ENCODE assay signal across 9 cellular contexts in the genomic region with DNA sequence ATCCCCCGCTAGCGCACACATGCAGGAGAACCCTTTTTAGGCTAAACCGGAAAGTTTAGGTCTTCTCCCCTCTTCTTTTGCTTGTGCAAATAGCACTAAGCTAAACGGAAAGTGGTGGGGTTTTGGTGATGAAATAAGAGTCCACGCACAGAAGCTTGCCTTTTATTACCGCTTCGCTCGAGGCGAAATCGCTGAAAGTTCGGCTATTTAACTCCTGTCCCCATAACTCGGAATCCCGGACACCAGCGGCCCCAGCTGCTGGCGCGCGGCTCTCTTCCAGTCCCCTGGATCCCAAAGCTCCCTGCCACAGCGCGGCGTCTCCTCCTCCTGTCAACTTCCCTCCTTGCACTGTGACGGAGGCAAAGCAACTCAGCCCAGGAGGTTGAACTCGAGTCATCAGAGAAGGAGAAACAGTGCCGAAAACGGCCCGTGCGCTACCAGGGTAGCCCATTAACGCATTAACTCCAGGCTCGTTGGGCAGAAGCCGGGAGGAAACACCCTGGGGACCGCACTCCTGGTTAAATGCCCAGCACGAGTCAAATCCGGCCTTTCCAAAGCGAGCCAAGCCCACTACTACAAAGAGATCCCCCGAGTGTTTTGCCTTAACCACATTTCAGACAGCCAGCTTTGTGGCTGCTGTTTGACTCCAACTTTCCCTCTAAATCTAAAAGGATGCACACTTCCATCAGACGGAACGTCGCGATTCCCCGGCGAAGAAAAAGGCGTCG. TPM values are rescaled to one million over a fixed set of nuclear protein-coding genes. Genes with fewer than 3 reads are reported as not detected.
A peak's percentile ranks its signal among the peaks of the same experiment; 100 is the strongest.
DNase-seq lines count a peak whose midpoint lies in the region; ATAC-seq and TF ChIP-seq lines count a peak whose summit lies in the region.
"Had no signal": no experiment of that assay in that cellular context is flagged by ENCODE, and none has a peak within 500 bp of the region (broad histone marks: within the 10 kb centered on the region; RNA-seq: fewer than 3 reads in every experiment).

No MANE protein-coding gene starts in this region.

- H3K4me3 Mint-ChIP-seq in T-helper 1 cell treated with Interleukin-12 subunit alpha and Interleukin-12 subunit beta and Interleukin-4 antibody, amounts not matched to agents 30 μg/mL and 1 μg/mL, for 36 hours: peak overlapping the region; percentile 25
- H3K4me3 Mint-ChIP-seq in CD8-positive, alpha-beta T cell: no peak overlapping the region
- H3K4me3 Mint-ChIP-seq: activated naive CD4-positive, alpha-beta T cell treated with anti-CD3 and anti-CD28 coated beads, Interleukin-2, amount 50 U/mL, for 24 hours had no signal

- H2AFZ ChIP-seq in neural cell (ENCODE audit: low read depth, low read length): peak overlapping the region; percentile 73

- H3F3A ChIP-seq in neural cell (ENCODE audit: insufficient read depth, low read length, poor library complexity, severe bottlenecking): no peaks in the 10 kb centered on the region

- no peak for TF ChIP-seq RAD21 in neural cell (conservative IDR thresholded peaks at IDR 0.05)

- H3K4me2 ChIP-seq in neural cell (ENCODE audit: low read length): peak overlapping the region; percentile 86

- DNase-seq in T-helper 1 cell: no peak
- peak; percentile 65 for DNase-seq in SK-MEL-5 (ENCODE audit: low read depth, low spot score)
- peak; percentile 82 for DNase-seq in fibroblast of the aortic adventitia (ENCODE audit: low read depth)
- no peak for DNase-seq in NCI-H2196 treated with DMSO at 0.1 percent for 48 hours (lab: John Stamatoyannopoulos, UW; ENCODE audit: unreplicated experiment)
- no peak for DNase-seq in CD8-positive, alpha-beta T cell

- in situ Hi-C loops in SK-MEL-5 (cut with HindIII; ENCODE audit: low pct_unique_long_range_greater_than_20kb, low sequenced_read_pairs): no loop called here

- H3K4me3 ChIP-seq in fibroblast of the aortic adventitia (ENCODE audit: low read depth, low read length) (peak overlapping the region; percentile 95), neural cell (ENCODE audit: low read length) (peak overlapping the region; percentile 80)
- no peak overlapping the region for H3K4me3 ChIP-seq in CD8-positive, alpha-beta T cell (ENCODE audit: low read depth, low read length)

- ATAC-seq in HG03521 (IDR thresholded peaks at IDR 0.05; ENCODE audit: unreplicated experiment): no peak
- ATAC-seq in CD8-positive, alpha-beta T cell: no peak

- no peak overlapping the region for H3K27ac ChIP-seq in neural cell (ENCODE audit: low read length)
- H3K27ac ChIP-seq in CD8-positive, alpha-beta T cell (ENCODE audit: low read depth, low read length): no peak overlapping the region

- H3K9me3 Mint-ChIP-seq in T-helper 1 cell treated with Interleukin-12 subunit alpha and Interleukin-12 subunit beta and Interleukin-4 antibody, amounts not matched to agents 30 μg/mL and 1 μg/mL, for 36 hours: peaks cover 4% of the 10 kb centered on the region
- H3K9me3 Mint-ChIP-seq in CD8-positive, alpha-beta T cell: peaks cover 2% of the 10 kb centered on the region
- H3K9me3 Mint-ChIP-seq: activated naive CD4-positive, alpha-beta T cell treated with anti-CD3 and anti-CD28 coated beads, Interleukin-2, amount 50 U/mL, for 24 hours had no signal

- CTCF ChIA-PET in CD8-positive, alpha-beta T cell (lab: Charles Lee): no interaction called here

- H3K27me3 ChIP-seq in neural cell (ENCODE audit: insufficient read depth, low read depth, low read length): peaks cover 36% of the 10 kb centered on the region
- peaks cover 5% of the 10 kb centered on the region for H3K27me3 ChIP-seq in CD8-positive, alpha-beta T cell (ENCODE audit: insufficient read depth, low read length)

- H3K4me1 Mint-ChIP-seq in T-helper 1 cell treated with Interleukin-12 subunit alpha and Interleukin-12 subunit beta and Interleukin-4 antibody, amounts not matched to agents 30 μg/mL and 1 μg/mL, for 36 hours (ENCODE audit: low read depth): peaks cover 4% of the 10 kb centered on the region
- no peaks in the 10 kb centered on the region for H3K4me1 Mint-ChIP-seq in CD8-positive, alpha-beta T cell (ENCODE audit: low read depth)
- H3K4me1 Mint-ChIP-seq: activated naive CD4-positive, alpha-beta T cell treated with anti-CD3 and anti-CD28 coated beads, Interleukin-2, amount 50 U/mL, for 24 hours had no signal

- no peaks in the 10 kb centered on the region for H3K36me3 Mint-ChIP-seq in T-helper 1 cell treated with Interleukin-12 subunit alpha and Interleukin-12 subunit beta and Interleukin-4 antibody, amounts not matched to agents 30 μg/mL and 1 μg/mL, for 36 hours (ENCODE audit: low read depth)
- no peaks in the 10 kb centered on the region for H3K36me3 Mint-ChIP-seq in CD8-positive, alpha-beta T cell
- H3K36me3 Mint-ChIP-seq: activated naive CD4-positive, alpha-beta T cell treated with anti-CD3 and anti-CD28 coated beads, Interleukin-2, amount 50 U/mL, for 24 hours had no signal

- no peaks in the 10 kb centered on the region for H3K9me3 ChIP-seq in neural cell (ENCODE audit: low read length)
- no peaks in the 10 kb centered on the region for H3K9me3 ChIP-seq in CD8-positive, alpha-beta T cell (ENCODE audit: low read length)

- no peaks in the 10 kb centered on the region for H3K79me2 ChIP-seq in neural cell (replicated peaks; ENCODE audit: insufficient read depth, low read length)

- H3K4me1 ChIP-seq in CD8-positive, alpha-beta T cell (ENCODE audit: insufficient read depth, low read length): no peaks in the 10 kb centered on the region

- TF ChIP-seq CTCF in fibroblast of the aortic adventitia (IDR thresholded peaks at IDR 0.05; ENCODE audit: insufficient read depth, low read length) (peak; percentile 25), neural cell (IDR thresholded peaks at IDR 0.05; ENCODE audit: poor library complexity, severe bottlenecking) (peak; percentile 22)
- no peak for TF ChIP-seq CTCF in CD8-positive, alpha-beta T cell (IDR thresholded peaks at IDR 0.05)

- H3K9ac ChIP-seq in neural cell (ENCODE audit: low read length): peak overlapping the region; percentile 47

- H3K9me2 ChIP-seq in neural cell (ENCODE audit: insufficient read depth, low read length): no peaks in the 10 kb centered on the region

- H3K36me3 ChIP-seq in neural cell (ENCODE audit: insufficient read depth, low read length): no peaks in the 10 kb centered on the region
- H3K36me3 ChIP-seq in CD8-positive, alpha-beta T cell (ENCODE audit: insufficient read depth, low read length): no peaks in the 10 kb centered on the region

- no peak for TF ChIP-seq EP300 in neural cell (conservative IDR thresholded peaks at IDR 0.05; ENCODE audit: poor library complexity, severe bottlenecking)

- POLR2A ChIA-PET in CD8-positive, alpha-beta T cell (lab: Charles Lee): no interaction called here

- peaks cover 54% of the 10 kb centered on the region for H3K27me3 Mint-ChIP-seq in T-helper 1 cell treated with Interleukin-12 subunit alpha and Interleukin-12 subunit beta and Interleukin-4 antibody, amounts not matched to agents 30 μg/mL and 1 μg/mL, for 36 hours (ENCODE audit: low read depth)
- peaks cover 22% of the 10 kb centered on the region for H3K27me3 Mint-ChIP-seq in CD8-positive, alpha-beta T cell (ENCODE audit: low read depth)

- H3K27ac Mint-ChIP-seq in T-helper 1 cell treated with Interleukin-12 subunit alpha and Interleukin-12 subunit beta and Interleukin-4 antibody, amounts not matched to agents 30 μg/mL and 1 μg/mL, for 36 hours: no peak overlapping the region
- H3K27ac Mint-ChIP-seq in CD8-positive, alpha-beta T cell: no peak overlapping the region
- H3K27ac Mint-ChIP-seq: activated naive CD4-positive, alpha-beta T cell treated with anti-CD3 and anti-CD28 coated beads, Interleukin-2, amount 50 U/mL, for 24 hours had no signal

- H4K20me1 ChIP-seq in neural cell (ENCODE audit: insufficient read depth): no peaks in the 10 kb centered on the region

- intact Hi-C loops in CD8-positive, alpha-beta T cell (cut with DNase I, micrococcal nuclease): no loop called here

TF ChIP-seq in neural cell, 6 proteins besides CTCF, POLR2A, EP300 and RAD21:
- TF ChIP-seq POLR2AphosphoS5 (IDR thresholded peaks at IDR 0.05) (peak; percentile 19), MXI1 (conservative IDR thresholded peaks at IDR 0.05; ENCODE audit: poor library complexity, severe bottlenecking) (no peak), SMC3 (conservative IDR thresholded peaks at IDR 0.05; ENCODE audit: poor library complexity) (no peak), EZH2 (IDR thresholded peaks at IDR 0.05; ENCODE audit: borderline replicate concordance, insufficient read depth, low read length, poor library complexity, severe bottlenecking) (no peak), TAF1 (IDR thresholded peaks at IDR 0.05; ENCODE audit: low read depth) (no peak)

RNA-seq across cellular contexts. Expression of a gene that starts 1.3 kb away (rescaled TPM):
- total RNA-seq in SK-MEL-5 (2014; rRNA removed; shearing (Covaris generic)): 0.95 and 1.3 TPM in 2 replicates
- polyA plus RNA-seq in SK-MEL-5 (2015; cell fraction: cytosol; rRNA removed): 0.33 and 0.65 TPM in 2 replicates
- polyA plus RNA-seq in SK-MEL-5 (2015; cell fraction: nucleus; rRNA removed): 0.09 and 0.95 TPM in 2 replicates
- 27.1 and 51.2 TPM in 2 replicates for total RNA-seq in fibroblast of the aortic adventitia (ENCODE audit: low replicate concordance)
- polyA plus RNA-seq in neural cell: 1.6 and 5.1 TPM in 2 replicates
- 4.5 and 5.1 TPM in 2 replicates for polyA minus RNA-seq in neural cell
- not detected for total RNA-seq in CD8-positive, alpha-beta T cell

Comparison
In these comparisons a context has a peak if more than half of its experiments do, and no peak if none do; other contexts are left out.
1. DNase-seq: peak in SK-MEL-5 (single experiment) and fibroblast of the aortic adventitia (single experiment); none in T-helper 1 cell (0 of 5), NCI-H2196 treated with DMSO at 0.1 percent for 48 hours (single experiment) and CD8-positive, alpha-beta T cell (0 of 7).
2. RNA of a gene that starts 1.3 kb away (total RNA-seq): 27.1 to 51.2 TPM in fibroblast of the aortic adventitia; 0.95 to 1.3 TPM in SK-MEL-5 and not detected in CD8-positive, alpha-beta T cell; every median in the first group is over 10 times any median in the second.